In the genomic region with DNA sequence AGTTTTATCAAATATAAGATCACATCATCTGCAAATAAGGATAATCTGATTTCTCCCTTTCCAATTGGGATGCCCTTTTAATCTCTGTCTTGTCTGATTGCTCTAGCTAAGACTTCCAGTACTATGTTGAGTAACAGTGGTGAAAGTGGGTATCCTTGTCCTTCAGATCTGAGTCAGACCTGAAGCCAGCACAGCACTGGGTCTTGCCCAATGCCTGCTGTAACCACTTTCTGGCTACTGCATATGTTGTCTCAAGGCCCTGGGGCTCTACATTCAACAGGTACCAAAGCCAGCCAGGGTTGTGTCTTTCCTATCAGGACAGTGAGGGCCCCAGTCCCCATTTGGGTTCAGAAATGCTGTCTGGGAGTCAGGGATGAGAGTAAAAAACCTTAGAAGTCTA, we compare ENCODE assay signal across 19 cellular contexts.
DNase-seq lines count a peak whose midpoint lies in the region; ATAC-seq and TF ChIP-seq lines count a peak whose summit lies in the region.
"Had no signal": no experiment of that assay in that cellular context is flagged by ENCODE, and none has a peak within 500 bp of the region (broad histone marks: within the 10 kb centered on the region; RNA-seq: fewer than 3 reads in every experiment).

No MANE protein-coding gene starts in this region.

- no peak for TF ChIP-seq POLR2A in breast epithelium (IDR thresholded peaks at IDR 0.05)

- intact Hi-C loops in MCF 10A (cut with micrococcal nuclease) (no loop called here), breast epithelium (cut with DNase I; ENCODE audit: low total_unique reads) (no loop called here)

- peaks cover 0 to 5% of the 10 kb centered on the region in 2 donors for H3K9me3 ChIP-seq in breast epithelium
- H3K9me3 ChIP-seq: MG63 had no signal

- CTCF ChIA-PET in MCF 10A (lab: Yijun Ruan, JAX): interaction anchor here (0.7 kb wide), 1 partner anchor 9 kb away, joined by 3 read pairs; no protein-coding TSS in a partner anchor

- no peaks in the 10 kb centered on the region for H3K36me3 ChIP-seq in breast epithelium
- H3K36me3 ChIP-seq: MG63 had no signal

- POLR2A ChIA-PET in MCF 10A (lab: Yijun Ruan, JAX): interaction anchor here (1.0 kb wide), 1 partner anchor 182 kb away, joined by 3 read pairs; no protein-coding TSS in a partner anchor

- H3K4me1 Mint-ChIP-seq in MCF 10A (ENCODE audit: insufficient read depth, unreplicated experiment): no peaks in the 10 kb centered on the region
- no peaks in the 10 kb centered on the region for H3K4me1 Mint-ChIP-seq in activated T-helper 17 cell treated with anti-CD3 and anti-CD28 coated beads, Interleukin-2, amount 50 U/mL, for 72 hours
- H3K4me1 Mint-ChIP-seq: CD14-positive monocyte, H9 had no signal

- no peaks in the 10 kb centered on the region for H3K36me3 Mint-ChIP-seq in MCF 10A (ENCODE audit: insufficient read depth, unreplicated experiment)
- H3K36me3 Mint-ChIP-seq in activated T-helper 17 cell treated with anti-CD3 and anti-CD28 coated beads, Interleukin-2, amount 50 U/mL, for 72 hours (ENCODE audit: low read depth): no peaks in the 10 kb centered on the region
- H3K36me3 Mint-ChIP-seq: CD14-positive monocyte had no signal

- peak; percentile 59 for DNase-seq in MCF 10A (ENCODE audit: unreplicated experiment)
- DNase-seq in breast epithelium (ENCODE audit: low spot score in 2 of 2): no peak
- peak; percentile 14 for DNase-seq in M059J (ENCODE audit: low read depth)
- DNase-seq in foreskin keratinocyte: peak; percentile 3 to 18
- no peak for DNase-seq in stimulated activated CD4-positive, alpha-beta T cell treated with anti-CD3 and anti-CD28 coated beads, Interleukin-2, amount 100 ng/mL, for 24 hours
- no peak for DNase-seq in stimulated activated CD4-positive, alpha-beta T cell treated with anti-CD3 and anti-CD28 coated beads, Interleukin-4, amount 100 ng/mL, for 4 hours
- DNase-seq: DMS79, H9, MG63, NCI-H1417, NCI-H187 treated with DMSO at 0.1 percent for 48 hours, NCI-H345, NCI-H524 treated with DMSO at 0.1 percent for 48 hours, SW 1271 had no signal

- H3K27ac ChIP-seq in breast epithelium (no peak overlapping the region), foreskin keratinocyte (no peak overlapping the region)
- H3K27ac ChIP-seq: KMS-11 had no signal

- peaks cover 15% of the 10 kb centered on the region for H3K9me3 Mint-ChIP-seq in MCF 10A (ENCODE audit: unreplicated experiment)
- no peaks in the 10 kb centered on the region for H3K9me3 Mint-ChIP-seq in activated T-helper 17 cell treated with anti-CD3 and anti-CD28 coated beads, Interleukin-2, amount 50 U/mL, for 72 hours

- H3K27me3 ChIP-seq in breast epithelium (peaks cover 0 to 8% of the 10 kb centered on the region in 2 donors), foreskin keratinocyte (no peaks in the 10 kb centered on the region)
- H3K27me3 ChIP-seq: MG63 had no signal

- ATAC-seq in activated T-helper 17 cell treated with anti-CD3 and anti-CD28 coated beads, Interleukin-2, amount 50 U/mL, for 72 hours (replicated peaks): peak; percentile 43
- peak; percentile 31 for ATAC-seq in foreskin keratinocyte
- no peak for ATAC-seq in activated CD4-positive, CD25-positive, alpha-beta regulatory T cell treated with anti-CD3 and anti-CD28 coated beads, Interleukin-2, amount 50 U/mL, for 24 hours
- ATAC-seq: Panc1 had no signal

- H3K4me1 ChIP-seq in breast epithelium (no peaks in the 10 kb centered on the region), foreskin keratinocyte (no peaks in the 10 kb centered on the region)

- H3K27me3 Mint-ChIP-seq in MCF 10A (ENCODE audit: insufficient read depth, unreplicated experiment): no peaks in the 10 kb centered on the region
- H3K27me3 Mint-ChIP-seq in activated T-helper 17 cell treated with anti-CD3 and anti-CD28 coated beads, Interleukin-2, amount 50 U/mL, for 72 hours: no peaks in the 10 kb centered on the region

- no peak overlapping the region for H3K4me3 ChIP-seq in breast epithelium
- H3K4me3 ChIP-seq: MG63 had no signal

- no TSS peak for BruUV-seq in MCF 10A (replicated peaks; lab: Mats Ljungman, UMichigan)

- no peak overlapping the region for H3K27ac Mint-ChIP-seq in MCF 10A (ENCODE audit: low read depth, unreplicated experiment)
- H3K27ac Mint-ChIP-seq in activated T-helper 17 cell treated with anti-CD3 and anti-CD28 coated beads, Interleukin-2, amount 50 U/mL, for 72 hours: no peak overlapping the region
- H3K27ac Mint-ChIP-seq: CD14-positive monocyte, H9 had no signal

- TF ChIP-seq CTCF in MCF 10A (IDR thresholded peaks at IDR 0.05; ENCODE audit: unreplicated experiment) (no peak), breast epithelium (IDR thresholded peaks at IDR 0.05) (no peak), foreskin keratinocyte (conservative IDR thresholded peaks at IDR 0.05) (no peak)

- no peak overlapping the region for H3K4me3 Mint-ChIP-seq in MCF 10A (ENCODE audit: unreplicated experiment)
- no peak overlapping the region for H3K4me3 Mint-ChIP-seq in activated T-helper 17 cell treated with anti-CD3 and anti-CD28 coated beads, Interleukin-2, amount 50 U/mL, for 72 hours
- H3K4me3 Mint-ChIP-seq: CD14-positive monocyte, H9 had no signal

Comparison
In these comparisons a context has a peak if more than half of its experiments do, and no peak if none do; other contexts are left out.
1. DNase-seq: peak in MCF 10A (single experiment), M059J (single experiment) and foreskin keratinocyte (2 of 2); none in breast epithelium (0 of 2), stimulated activated CD4-positive, alpha-beta T cell treated with anti-CD3 and anti-CD28 coated beads, Interleukin-2, amount 100 ng/mL, for 24 hours (0 of 2) and stimulated activated CD4-positive, alpha-beta T cell treated with anti-CD3 and anti-CD28 coated beads, Interleukin-4, amount 100 ng/mL, for 4 hours (0 of 2).
2. ATAC-seq: peak in activated T-helper 17 cell treated with anti-CD3 and anti-CD28 coated beads, Interleukin-2, amount 50 U/mL, for 72 hours (single experiment) and foreskin keratinocyte (single experiment); none in activated CD4-positive, CD25-positive, alpha-beta regulatory T cell treated with anti-CD3 and anti-CD28 coated beads, Interleukin-2, amount 50 U/mL, for 24 hours (0 of 2).